In genomic region chr5:173623296-173623771, GRCh38 we compare ENCODE assay signal across 18 cellular contexts.
"Had no signal": no experiment of that assay in that cellular context is flagged by ENCODE, and none has a peak within 500 bp of the region (broad histone marks: within the 10 kb centered on the region; RNA-seq: fewer than 3 reads in every experiment).

No MANE protein-coding gene starts in this region.

- ATAC-seq: activated CD8-positive, alpha-beta T cell treated with anti-CD3 and anti-CD28 coated beads for 36 hours; activated naive CD4-positive, alpha-beta T cell treated with anti-CD3 and anti-CD28 coated beads, Interleukin-2, amount 50 U/mL, for 72 hours; activated T-cell treated with anti-CD3 and anti-CD28 coated beads, Interleukin-2, amount 50 U/mL, for 4 hours; gastrocnemius medialis; natural killer cell had no signal

- H3K9me3 ChIP-seq: gastrocnemius medialis, left ventricle myocardium inferior, tibial artery, vagina had no signal

- DNase-seq: activated B cell treated with CpG ODN at 0.5 μM for 24 hours; activated CD4-positive, alpha-beta T cell treated with anti-CD3 and anti-CD28 coated beads for 48 hours; activated CD8-positive, alpha-beta T cell treated with anti-CD3 and anti-CD28 coated beads for 36 hours; activated effector memory CD4-positive, alpha-beta T cell treated with anti-CD3 and anti-CD28 coated beads, Interleukin-2, amount 50 U/mL, for 16 hours; activated T-cell treated with anti-CD3 and anti-CD28 coated beads, Interleukin-2, amount 50 U/mL, for 4 hours; gastrocnemius medialis; islet precursor cell; left ventricle myocardium inferior; mesenchymal stem cell; natural killer cell; nucleus accumbens; stimulated activated CD4-positive, alpha-beta T cell treated with anti-CD3 and anti-CD28 coated beads, Interleukin-4, amount 100 ng/mL, for 24 hours; stimulated activated naive CD4-positive, alpha-beta T cell; T-helper 2 cell; tibial artery had no signal

- H3K4me3 ChIP-seq: gastrocnemius medialis, left ventricle myocardium inferior, skin epidermis, tibial artery, vagina had no signal

- H3K27me3 ChIP-seq: gastrocnemius medialis, vagina had no signal

- H3K27ac ChIP-seq: gastrocnemius medialis, left ventricle myocardium inferior, tibial artery, vagina had no signal

- H3K4me1 ChIP-seq: tibial artery, vagina had no signal

- H3K36me3 ChIP-seq: gastrocnemius medialis, left ventricle myocardium inferior, tibial artery, vagina had no signal
